In genomic region chr5:132473019-132473531, GRCh38 we compare ENCODE assay signal across 8 cellular contexts. TPM values are rescaled to one million over a fixed set of nuclear protein-coding genes. Genes with fewer than 3 reads are reported as not detected.
A peak's percentile ranks its signal among the peaks of the same experiment; 100 is the strongest.
DNase-seq lines count a peak whose midpoint lies in the region; ATAC-seq and TF ChIP-seq lines count a peak whose summit lies in the region.

No MANE protein-coding gene starts in this region.

- H3K27ac ChIP-seq in IMR-90 (ENCODE audit: insufficient read depth, low read length) (no peak overlapping the region), foreskin keratinocyte (no peak overlapping the region)

- H3K27me3 ChIP-seq in IMR-90 (ENCODE audit: control insufficient read depth, insufficient read depth, low read length), result no peaks in the 10 kb centered on the region
- no peaks in the 10 kb centered on the region for H3K27me3 ChIP-seq in foreskin keratinocyte

- no peak overlapping the region for H2AFZ ChIP-seq in IMR-90 (replicated peaks; ENCODE audit: low read length, poor library complexity)

- no peak overlapping the region for H4K5ac ChIP-seq in IMR-90 (ENCODE audit: low read depth, low read length)

- no peak overlapping the region for H2BK120ac ChIP-seq in IMR-90 (ENCODE audit: low read depth, low read length)

- no peak overlapping the region for H2BK5ac ChIP-seq in IMR-90 (ENCODE audit: low read depth, low read length, poor library complexity, severe bottlenecking)

- ATAC-seq in IMR-90 (ENCODE audit: low read depth) (no peak), foreskin keratinocyte (no peak)

- DNase-seq in stimulated activated CD4-positive, alpha-beta T cell treated with anti-CD3 and anti-CD28 coated beads, Interleukin-15, amount 100 ng/mL, for 24 hours, result peak; percentile 74
- DNase-seq in stimulated activated CD4-positive, alpha-beta T cell treated with anti-CD3 and anti-CD28 coated beads, Interleukin-12 subunit alpha, Interleukin-12 subunit beta, amount 100 ng/mL, for 4 hours, result no peak
- DNase-seq in IMR-90, result no peak
- peak; percentile 86 for DNase-seq in activated gamma-delta T cell treated with Interleukin-2 at 50 U/mL for 16 hours
- peak; percentile 58 to 65 for DNase-seq in stimulated activated CD8-positive, alpha-beta memory T cell treated with anti-CD3 and anti-CD28 coated beads, Interleukin-7, amount 100 ng/mL, for 1 hour (ENCODE audit: low read depth in 2 of 2)
- no peak for DNase-seq in foreskin keratinocyte
- no peak for DNase-seq in amygdala (lab: John Stamatoyannopoulos, UW)
- no peak for DNase-seq in ecto neural progenitor cell (ENCODE audit: low spot score)

- no TSS peak for BruUV-seq in IMR-90 (replicated peaks; lab: Mats Ljungman, UMichigan)

- H3K4me1 ChIP-seq in IMR-90 (ENCODE audit: control insufficient read depth, insufficient read depth, low read length) (peaks cover 9% of the 10 kb centered on the region), foreskin keratinocyte (peaks cover 11% of the 10 kb centered on the region)

- no peak overlapping the region for H3K4me2 ChIP-seq in IMR-90 (ENCODE audit: low read depth, low read length)

- no peaks in the 10 kb centered on the region for H3K36me3 ChIP-seq in IMR-90 (ENCODE audit: control insufficient read depth, insufficient read depth, low read length)

- no peaks in the 10 kb centered on the region for H4K20me1 ChIP-seq in IMR-90 (ENCODE audit: insufficient read depth, low read length)

- no peak overlapping the region for H3K4me3 ChIP-seq in IMR-90 (ENCODE audit: insufficient read depth, low read depth, low read length)

- H3K18ac ChIP-seq in IMR-90 (ENCODE audit: low read depth, low read length), result no peak overlapping the region

- H2AK5ac ChIP-seq in IMR-90 (ENCODE audit: low read depth, low read length), result no peak overlapping the region

- peak overlapping the region; percentile 17 for H2AK9ac ChIP-seq in IMR-90 (replicated peaks; ENCODE audit: low read depth, low read length, poor library complexity)

- in situ Hi-C loops in IMR-90 (cut with MboI; ENCODE audit: low sequenced_read_pairs), result loop anchor here (5.0 kb wide), 1 partner anchor 51 kb away; no protein-coding TSS in a partner anchor

- no peak for TF ChIP-seq RAD21 in IMR-90 (IDR thresholded peaks at IDR 0.05; ENCODE audit: low read length)

- no peak overlapping the region for H3K14ac ChIP-seq in IMR-90 (replicated peaks; ENCODE audit: low read depth, low read length)

- CTCF ChIA-PET in IMR-90 (lab: Yijun Ruan, JAX), result no interaction called here

- H3K4ac ChIP-seq in IMR-90 (ENCODE audit: low read depth, low read length), result 0 out of 2 replicates have a peak overlapping the region, but pooled peaks have one; percentile 48

- no peaks in the 10 kb centered on the region for H3K79me1 ChIP-seq in IMR-90 (ENCODE audit: low read depth in 1 of 2, low read length in 2 of 2)

- no peak for TF ChIP-seq POLR2A in IMR-90 (IDR thresholded peaks at IDR 0.05; ENCODE audit: low read depth, low read length)

- TF ChIP-seq CTCF in IMR-90 (conservative IDR thresholded peaks at IDR 0.05; ENCODE audit: low read depth, low read length) (no peak), foreskin keratinocyte (conservative IDR thresholded peaks at IDR 0.05) (no peak)

- dilution Hi-C loops in IMR-90 (cut with HindIII; ENCODE audit: low sequenced_read_pairs, unreplicated experiment), result no loop called here

- no peak overlapping the region for H4K8ac ChIP-seq in IMR-90 (ENCODE audit: low read depth in 2 of 2, low read length in 2 of 2)

- 87% methylated on average over 3 of the region's 8 CpGs; no CpG with 5 or more reads in 1 of the 2 experiments for WGBS in IMR-90 (ENCODE audit: extremely low coverage in 2 of 2, insufficient read length in 1 of 2), 2 experiments

- H2BK15ac ChIP-seq in IMR-90 (ENCODE audit: low read depth, low read length), result no peak overlapping the region; the same call in 2 of the 3 replicates

- no peak overlapping the region for H3K23ac ChIP-seq in IMR-90 (ENCODE audit: low read depth, low read length)

- no peak overlapping the region for H4K91ac ChIP-seq in IMR-90 (ENCODE audit: insufficient read depth, low read depth, low read length)

- no peak overlapping the region for H2BK20ac ChIP-seq in IMR-90 (ENCODE audit: low read depth, low read length)

- no peak overlapping the region for H3K56ac ChIP-seq in IMR-90 (ENCODE audit: extremely low read depth, insufficient read depth, low read length)

- POLR2A ChIA-PET in IMR-90 (lab: Charles Lee; ENCODE audit: unreplicated experiment), result no interaction called here

- no peaks in the 10 kb centered on the region for H3K9me3 ChIP-seq in IMR-90 (ENCODE audit: control insufficient read depth, insufficient read depth, low read length)

- intact Hi-C loops in IMR-90 (cut with micrococcal nuclease), result no loop called here

- H3K9ac ChIP-seq in IMR-90 (ENCODE audit: low read depth, low read length), result no peak overlapping the region

- peaks cover 28% of the 10 kb centered on the region for H3K9me1 ChIP-seq in IMR-90 (ENCODE audit: insufficient read depth, low read length)

TF ChIP-seq in IMR-90, 13 proteins besides CTCF, POLR2A, EP300 and RAD21:
- TF ChIP-seq FOS (IDR thresholded peaks at IDR 0.05; ENCODE audit: low read depth, low read length) (no peak), ELK1 (IDR thresholded peaks at IDR 0.05; ENCODE audit: borderline replicate concordance, low read depth, low read length) (no peak), MAFK (IDR thresholded peaks at IDR 0.05; ENCODE audit: low read depth, low read length) (no peak), NFE2L2 (IDR thresholded peaks at IDR 0.05; ENCODE audit: low read depth, low read length) (no peak), BHLHE40 (IDR thresholded peaks at IDR 0.05; ENCODE audit: low read depth, low read length) (no peak), MAZ (IDR thresholded peaks at IDR 0.05; ENCODE audit: borderline replicate concordance, low read depth, low read length) (no peak), SMC3 (IDR thresholded peaks at IDR 0.05; ENCODE audit: low read depth, low read length) (no peak), MXI1 (IDR thresholded peaks at IDR 0.05; ENCODE audit: borderline replicate concordance, low read depth, low read length) (no peak), RCOR1 (IDR thresholded peaks at IDR 0.05; ENCODE audit: insufficient replicate concordance, low read length) (no peak), CHD1 (IDR thresholded peaks at IDR 0.05; ENCODE audit: low read depth, low read length) (no peak), CEBPB (IDR thresholded peaks at IDR 0.05; ENCODE audit: low read depth, low read length) (no peak), USF2 (IDR thresholded peaks at IDR 0.05; ENCODE audit: low read depth, low read length) (no peak)

RNA-seq across cellular contexts. Expression of gene IRF1, which starts 17.5 kb away (rescaled TPM):
- 6.9 and 11.1 TPM in 2 replicates for total RNA-seq in IMR-90 (2012; rRNA removed)
- polyA plus RNA-seq in IMR-90 (2012; rRNA removed), result 16.5 and 18.9 TPM in 2 replicates
- polyA plus RNA-seq in IMR-90 (2012; cell fraction: cytosol; rRNA removed), result 13.2 and 15.9 TPM in 2 replicates
- polyA plus RNA-seq in IMR-90 (2012; cell fraction: nucleus; rRNA removed; ENCODE audit: low replicate concordance), result 25.7 and 30.6 TPM in 2 replicates
- 24.0 and 31.5 TPM in 2 replicates for total RNA-seq in foreskin keratinocyte
- 18.0 and 22.7 TPM in 2 replicates for polyA plus RNA-seq in foreskin keratinocyte

Comparison
In these comparisons a context has a peak if more than half of its experiments do, and no peak if none do; other contexts are left out.
1. DNase-seq: peak in stimulated activated CD4-positive, alpha-beta T cell treated with anti-CD3 and anti-CD28 coated beads, Interleukin-15, amount 100 ng/mL, for 24 hours (single experiment), activated gamma-delta T cell treated with Interleukin-2 at 50 U/mL for 16 hours (single experiment) and stimulated activated CD8-positive, alpha-beta memory T cell treated with anti-CD3 and anti-CD28 coated beads, Interleukin-7, amount 100 ng/mL, for 1 hour (2 of 2); none in stimulated activated CD4-positive, alpha-beta T cell treated with anti-CD3 and anti-CD28 coated beads, Interleukin-12 subunit alpha, Interleukin-12 subunit beta, amount 100 ng/mL, for 4 hours (single experiment), IMR-90 (single experiment), foreskin keratinocyte (0 of 2), amygdala (0 of 56) and ecto neural progenitor cell (single experiment).